15 cellular contexts compared by ENCODE assay signal in genomic region chr2:177275041-177275440, GRCh38. TPM values are rescaled to one million over a fixed set of nuclear protein-coding genes. Genes with fewer than 3 reads are reported as not detected.
DNase-seq lines count a peak whose midpoint lies in the region; ATAC-seq and TF ChIP-seq lines count a peak whose summit lies in the region.
"Had no signal": no experiment of that assay in that cellular context is flagged by ENCODE, and none has a peak within 500 bp of the region (broad histone marks: within the 10 kb centered on the region; RNA-seq: fewer than 3 reads in every experiment).

No MANE protein-coding gene starts in this region.

- H3K36me3 ChIP-seq in hepatocyte (replicated peaks; ENCODE audit: insufficient read depth, low read depth) = no peaks in the 10 kb centered on the region
- no peaks in the 10 kb centered on the region for H3K36me3 ChIP-seq in tibial artery

- DNase-seq in M059J (ENCODE audit: low read depth) (peak; percentile 71), coronary artery (ENCODE audit: low spot score) (no peak), hepatocyte (ENCODE audit: low spot score) (no peak), tibial artery (no peak), NCI-H226 (no peak)
- DNase-seq: activated CD4-positive, alpha-beta T cell treated with anti-CD3 and anti-CD28 coated beads, Interleukin-2, amount 50 U/mL, for 48 hours; activated naive CD4-positive, alpha-beta T cell treated with Interleukin-2 at 50 U/mL for 16 hours; DND-41; effector CD8-positive, alpha-beta T cell; KG1; nephron progenitor cell; stimulated activated CD4-positive, alpha-beta T cell treated with anti-CD3 and anti-CD28 coated beads, Interleukin-15, amount 100 ng/mL, for 24 hours; T-helper 2 cell had no signal

- H3K4me3 ChIP-seq in coronary artery = peak overlapping the region; percentile 41
- no peak overlapping the region for H3K4me3 ChIP-seq in hepatocyte
- H3K4me3 ChIP-seq in tibial artery = peak overlapping the region; percentile 17 to 30

- no peak overlapping the region for H2AFZ ChIP-seq in hepatocyte

- no peaks in the 10 kb centered on the region for H4K20me1 ChIP-seq in hepatocyte (ENCODE audit: insufficient read depth, poor library complexity, severe bottlenecking)

- intact Hi-C loops in tibial artery (cut with DNase I; ENCODE audit: low total_unique reads) = no loop called here

- TF ChIP-seq CTCF in coronary artery (IDR thresholded peaks at IDR 0.05) = no peak
- TF ChIP-seq CTCF in hepatocyte (IDR thresholded peaks at IDR 0.05; ENCODE audit: poor library complexity) = no peak
- no peak for TF ChIP-seq CTCF in tibial artery (IDR thresholded peaks at IDR 0.05)

- H3K79me2 ChIP-seq in hepatocyte = no peaks in the 10 kb centered on the region

- H3K9me3 ChIP-seq in hepatocyte (ENCODE audit: low read depth) = no peaks in the 10 kb centered on the region
- H3K9me3 ChIP-seq in tibial artery = no peaks in the 10 kb centered on the region

- ATAC-seq in GM21825 (IDR thresholded peaks at IDR 0.05; ENCODE audit: unreplicated experiment) = no peak
- ATAC-seq in GM18861 (IDR thresholded peaks at IDR 0.05; ENCODE audit: unreplicated experiment) = no peak

- no peaks in the 10 kb centered on the region for H3K9me2 ChIP-seq in hepatocyte (replicated peaks; ENCODE audit: insufficient read depth)

- H3K27ac ChIP-seq in coronary artery (peak overlapping the region; percentile 58 to 64), hepatocyte (peak overlapping the region; percentile 15), tibial artery (peak overlapping the region; percentile 58 to 75)

- H3K27me3 ChIP-seq in hepatocyte = no peaks in the 10 kb centered on the region
- H3K27me3 ChIP-seq in tibial artery = no peaks in the 10 kb centered on the region

- 65% methylated on average over 2 of the region's 2 CpGs for WGBS in hepatocyte (ENCODE audit: low lambda C conversion rate, missing lambda C conversion rate)

- H3K4me2 ChIP-seq in hepatocyte = peak overlapping the region; percentile 60

- peaks cover 25% of the 10 kb centered on the region for H3K4me1 ChIP-seq in hepatocyte (ENCODE audit: insufficient read depth)
- peaks cover 0 to 52% (median 19%) of the 10 kb centered on the region in 4 donors for H3K4me1 ChIP-seq in tibial artery

RNA-seq across cellular contexts. Expression of gene NFE2L2, which starts 10.5 kb away (rescaled TPM):
- 66.0 and 68.6 TPM in 2 replicates for total RNA-seq in M059J (2014; rRNA removed; shearing (Covaris generic))
- total RNA-seq in hepatocyte = 88.3 and 112 TPM in 2 replicates
- 87.3 and 90.2 TPM in 2 replicates for polyA plus RNA-seq in hepatocyte

Comparison
In these comparisons a context has a peak if more than half of its experiments do, and no peak if none do; other contexts are left out.
1. H3K27ac ChIP-seq: peak in every context shown above with its lines; median percentile 66 in tibial artery; 61 in coronary artery; 15 in hepatocyte.